ENCODE assay signal across 9 cellular contexts in genomic region chr16:4376126-4376819, GRCh38.
DNase-seq lines count a peak whose midpoint lies in the region; ATAC-seq lines count a peak whose summit lies in the region.
"Had no signal": no experiment of that assay in that cellular context is flagged by ENCODE, and none has a peak within 500 bp of the region (broad histone marks: within the 10 kb centered on the region; RNA-seq: fewer than 3 reads in every experiment).

No MANE protein-coding gene starts in this region.

- peak overlapping the region; percentile 3 to 6 for H3K4me3 ChIP-seq in muscle layer of duodenum (ENCODE audit: low read depth in 1 of 2, low read length in 2 of 2)

- no peaks in the 10 kb centered on the region for H3K9me3 ChIP-seq in muscle layer of duodenum (ENCODE audit: control insufficient read depth in 1 of 2, low read length in 2 of 2)

- no peaks in the 10 kb centered on the region for H3K27me3 ChIP-seq in muscle layer of duodenum (ENCODE audit: low read depth, low read length)

- H3K27ac ChIP-seq in muscle layer of duodenum (ENCODE audit: low read length), result no peak overlapping the region

- peaks cover 4 to 59% of the 10 kb centered on the region in 2 donors for H3K4me1 ChIP-seq in muscle layer of duodenum (ENCODE audit: control insufficient read depth in 1 of 2, insufficient read depth in 2 of 2, low read length in 2 of 2)

- no peak for ATAC-seq in GM18517 (IDR thresholded peaks at IDR 0.05; ENCODE audit: unreplicated experiment)
- no peak for ATAC-seq in HG03354 (IDR thresholded peaks at IDR 0.05; ENCODE audit: poor library complexity, severe bottlenecking, unreplicated experiment)

- H3K36me3 ChIP-seq in muscle layer of duodenum (ENCODE audit: control insufficient read depth in 1 of 2, insufficient read depth in 2 of 2, low read length in 2 of 2), result peaks cover 0 to 9% of the 10 kb centered on the region in 2 donors

- DNase-seq in NCI-H2029 (lab: John Stamatoyannopoulos, UW), result peak; percentile 29
- no peak for DNase-seq in NCI-H2029 treated with DMSO at 0.1 percent for 48 hours (lab: John Stamatoyannopoulos, UW)
- DNase-seq in fibroblast of peridontal ligament (ENCODE audit: extremely low read depth), result peak; percentile 88
- DNase-seq in stimulated activated CD4-positive, alpha-beta T cell treated with anti-CD3 and anti-CD28 coated beads, Interleukin-4, amount 100 ng/mL, for 1 hour, result no peak
- DNase-seq in NCI-H524 (lab: John Stamatoyannopoulos, UW), result no peak
- DNase-seq: 8988T had no signal

Comparison
In these comparisons a context has a peak if more than half of its experiments do, and no peak if none do; other contexts are left out.
1. DNase-seq: peak in NCI-H2029 (single experiment) and fibroblast of peridontal ligament (single experiment); none in NCI-H2029 treated with DMSO at 0.1 percent for 48 hours (single experiment), stimulated activated CD4-positive, alpha-beta T cell treated with anti-CD3 and anti-CD28 coated beads, Interleukin-4, amount 100 ng/mL, for 1 hour (single experiment) and NCI-H524 (0 of 2).